23 cellular contexts compared by ENCODE assay signal in genomic region chr3:69579527-69580165, GRCh38.
"Had no signal": no experiment of that assay in that cellular context is flagged by ENCODE, and none has a peak within 500 bp of the region (broad histone marks: within the 10 kb centered on the region; RNA-seq: fewer than 3 reads in every experiment).

No MANE protein-coding gene starts in this region.

- ATAC-seq: activated CD4-positive, alpha-beta T cell treated with anti-CD3 and anti-CD28 coated beads for 36 hours; activated T-cell treated with anti-CD3 and anti-CD28 coated beads, Interleukin-2, amount 50 U/mL, for 4 hours; left lobe of liver; naive thymus-derived CD4-positive, alpha-beta T cell; right lobe of liver had no signal

- H3K36me3 ChIP-seq: adrenal gland, ovary, prostate gland, right lobe of liver, tibial artery had no signal

- H3K27me3 ChIP-seq: adrenal gland, ovary, right lobe of liver had no signal

- H3K4me3 Mint-ChIP-seq: activated B cell treated with CpG ODN at 0.5 μM for 24 hours; activated CD4-positive, alpha-beta T cell treated with anti-CD3 and anti-CD28 coated beads for 36 hours; activated naive CD8-positive, alpha-beta T cell; activated T-cell treated with anti-CD3 and anti-CD28 coated beads, Interleukin-2, amount 50 U/mL, for 4 hours; naive thymus-derived CD4-positive, alpha-beta T cell; stimulated activated naive CD8-positive, alpha-beta T cell treated with anti-CD3 and anti-CD28 coated beads, Interleukin-15, Interleukin-2, amounts not matched to agents 100 ng/mL and 50 ng/mL, for 24 hours had no signal

- DNase-seq: activated B cell treated with CpG ODN at 0.5 μM for 24 hours; activated CD4-positive, alpha-beta T cell treated with anti-CD3 and anti-CD28 coated beads for 36 hours; activated CD4-positive, alpha-beta T cell treated with anti-CD3 and anti-CD28 coated beads, Interleukin-2, amount 50 U/mL, for 4 hours; activated CD8-positive, alpha-beta memory T cell treated with anti-CD3 and anti-CD28 coated beads, Interleukin-2, amount 50 U/mL, for 48 hours; activated naive CD4-positive, alpha-beta T cell; activated T-cell treated with anti-CD3 and anti-CD28 coated beads, Interleukin-2, amount 50 U/mL, for 4 hours; adrenal gland; cortex of kidney; kidney; naive thymus-derived CD4-positive, alpha-beta T cell; ovary; right lobe of liver; stimulated activated CD4-positive, alpha-beta T cell treated with anti-CD3 and anti-CD28 coated beads, Interleukin-1b, Interleukin-23, amount 100 ng/mL, for 48 hours; substantia nigra; T1000; tibial artery had no signal

- H3K4me1 Mint-ChIP-seq: activated B cell treated with CpG ODN at 0.5 μM for 24 hours; activated CD4-positive, alpha-beta T cell treated with anti-CD3 and anti-CD28 coated beads for 36 hours; naive thymus-derived CD4-positive, alpha-beta T cell had no signal

- H3K4me3 ChIP-seq: adrenal gland, ovary, prostate gland, right lobe of liver, skin epidermis, tibial artery had no signal

- H3K9me3 Mint-ChIP-seq: activated B cell treated with CpG ODN at 0.5 μM for 24 hours; activated T-helper 2 cell treated with anti-CD3 and anti-CD28 coated beads, Interferon-gamma antibody, Interleukin-2, Interleukin-4, amounts not matched to agents 10 μg/mL and 5 μg/mL and 100 μg/mL, durations not matched to agents 14 hours and 24 hours and 36 hours had no signal

- H3K27ac Mint-ChIP-seq: activated B cell treated with CpG ODN at 0.5 μM for 24 hours; activated CD4-positive, alpha-beta T cell treated with anti-CD3 and anti-CD28 coated beads for 36 hours; activated naive CD8-positive, alpha-beta T cell; activated T-helper 2 cell treated with anti-CD3 and anti-CD28 coated beads, Interferon-gamma antibody, Interleukin-2, Interleukin-4, amounts not matched to agents 10 μg/mL and 5 μg/mL and 100 μg/mL, durations not matched to agents 14 hours and 24 hours and 36 hours; naive thymus-derived CD4-positive, alpha-beta T cell; stimulated activated naive CD8-positive, alpha-beta T cell treated with anti-CD3 and anti-CD28 coated beads, Interleukin-15, Interleukin-2, amounts not matched to agents 100 ng/mL and 50 ng/mL, for 24 hours had no signal

- FAIRE-seq: endometrium had no signal

- H3K36me3 Mint-ChIP-seq: activated naive CD8-positive, alpha-beta T cell; naive thymus-derived CD4-positive, alpha-beta T cell had no signal

- H3K27me3 Mint-ChIP-seq: stimulated activated naive CD8-positive, alpha-beta T cell treated with anti-CD3 and anti-CD28 coated beads, Interleukin-15, Interleukin-2, amounts not matched to agents 100 ng/mL and 50 ng/mL, for 24 hours had no signal
